Comparison of ENCODE assay signal across 19 cellular contexts in genomic region chr11:24556693-24557092, GRCh38.
"Had no signal": no experiment of that assay in that cellular context is flagged by ENCODE, and none has a peak within 500 bp of the region (broad histone marks: within the 10 kb centered on the region; RNA-seq: fewer than 3 reads in every experiment).

No MANE protein-coding gene starts in this region.

- DNase-seq: activated CD4-positive, alpha-beta T cell treated with anti-CD3 and anti-CD28 coated beads for 4 hours; activated CD4-positive, alpha-beta T cell treated with anti-CD3 and anti-CD28 coated beads, Interleukin-2, amount 50 U/mL, for 48 hours; activated CD4-positive, CD25-positive, alpha-beta regulatory T cell; activated CD8-positive, alpha-beta memory T cell treated with anti-CD3 and anti-CD28 coated beads, Interleukin-2, amount 50 U/mL, for 48 hours; activated naive CD4-positive, alpha-beta T cell; activated naive CD8-positive, alpha-beta T cell treated with anti-CD3 and anti-CD28 coated beads for 36 hours; activated T-cell treated with anti-CD3 and anti-CD28 coated beads, Interleukin-2, amount 50 U/mL, for 4 hours; effector memory CD4-positive, alpha-beta T cell; foreskin keratinocyte; left colon; mesenchymal stem cell; pancreas; psoas muscle; spleen; stimulated activated CD4-positive, alpha-beta T cell treated with anti-CD3 and anti-CD28 coated beads, Interleukin-4, amount 100 ng/mL, for 1 hour; stimulated activated naive CD4-positive, alpha-beta T cell; testis; trophoblast cell; uterus had no signal

- ATAC-seq: activated T-cell treated with anti-CD3 and anti-CD28 coated beads, Interleukin-2, amount 50 U/mL, for 4 hours; foreskin keratinocyte; left colon; pancreas; psoas muscle had no signal
